Comparison of ENCODE assay signal across 1 cellular context in the genomic region with DNA sequence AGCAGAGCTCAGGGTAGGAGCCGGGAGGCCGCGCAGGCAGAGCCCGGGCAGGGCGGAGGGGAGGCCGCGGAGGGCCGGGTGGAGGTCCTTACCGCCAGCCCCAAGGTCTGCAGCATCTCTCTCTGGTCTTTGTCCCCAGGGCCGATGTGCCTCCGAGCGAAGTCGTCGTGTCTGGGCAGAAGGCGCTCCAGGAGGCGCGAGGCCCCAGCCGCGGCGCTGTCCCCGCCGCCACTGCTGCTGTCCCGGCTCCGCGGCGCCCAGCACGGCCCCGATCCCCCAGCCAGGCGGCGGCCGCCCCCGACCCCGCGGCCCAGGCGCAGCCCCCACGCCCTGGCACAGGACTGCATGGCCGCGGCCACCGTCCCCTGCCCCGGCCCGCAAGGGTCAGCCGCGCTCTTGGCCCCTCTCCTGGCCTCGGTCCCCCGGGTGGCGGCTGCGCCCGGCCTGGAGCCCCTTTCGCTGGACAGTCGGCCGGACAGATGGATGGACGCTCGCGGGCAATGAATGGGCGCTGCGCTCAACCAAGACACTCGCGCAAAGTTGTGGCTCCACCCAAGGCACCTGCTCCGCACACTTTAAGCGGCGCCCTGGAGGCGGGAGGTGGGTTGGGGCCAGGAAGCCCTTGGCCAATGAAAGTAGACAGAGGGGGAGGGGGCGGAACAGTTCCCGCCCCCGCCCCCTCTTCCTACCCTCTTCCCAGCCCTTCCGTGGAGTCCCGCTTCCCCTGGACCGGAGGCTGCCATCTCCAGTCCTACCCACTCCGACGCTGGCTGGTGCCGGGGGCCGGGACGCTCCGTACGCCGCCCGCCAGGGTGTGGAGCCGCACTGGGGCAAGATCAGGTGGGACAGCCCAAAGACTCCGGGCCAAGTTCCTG.
TF ChIP-seq lines count a peak whose summit lies in the region.

A gene (minus strand): TSS at position 577 of the 875 bp plus-strand sequence. CDS start 230 bp downstream, at position 347.

TF ChIP-seq in HepG2, 621 proteins besides CTCF, POLR2A, EP300 and RAD21 (continued from another document and continues in another):
- TF ChIP-seq, protein P1, sequence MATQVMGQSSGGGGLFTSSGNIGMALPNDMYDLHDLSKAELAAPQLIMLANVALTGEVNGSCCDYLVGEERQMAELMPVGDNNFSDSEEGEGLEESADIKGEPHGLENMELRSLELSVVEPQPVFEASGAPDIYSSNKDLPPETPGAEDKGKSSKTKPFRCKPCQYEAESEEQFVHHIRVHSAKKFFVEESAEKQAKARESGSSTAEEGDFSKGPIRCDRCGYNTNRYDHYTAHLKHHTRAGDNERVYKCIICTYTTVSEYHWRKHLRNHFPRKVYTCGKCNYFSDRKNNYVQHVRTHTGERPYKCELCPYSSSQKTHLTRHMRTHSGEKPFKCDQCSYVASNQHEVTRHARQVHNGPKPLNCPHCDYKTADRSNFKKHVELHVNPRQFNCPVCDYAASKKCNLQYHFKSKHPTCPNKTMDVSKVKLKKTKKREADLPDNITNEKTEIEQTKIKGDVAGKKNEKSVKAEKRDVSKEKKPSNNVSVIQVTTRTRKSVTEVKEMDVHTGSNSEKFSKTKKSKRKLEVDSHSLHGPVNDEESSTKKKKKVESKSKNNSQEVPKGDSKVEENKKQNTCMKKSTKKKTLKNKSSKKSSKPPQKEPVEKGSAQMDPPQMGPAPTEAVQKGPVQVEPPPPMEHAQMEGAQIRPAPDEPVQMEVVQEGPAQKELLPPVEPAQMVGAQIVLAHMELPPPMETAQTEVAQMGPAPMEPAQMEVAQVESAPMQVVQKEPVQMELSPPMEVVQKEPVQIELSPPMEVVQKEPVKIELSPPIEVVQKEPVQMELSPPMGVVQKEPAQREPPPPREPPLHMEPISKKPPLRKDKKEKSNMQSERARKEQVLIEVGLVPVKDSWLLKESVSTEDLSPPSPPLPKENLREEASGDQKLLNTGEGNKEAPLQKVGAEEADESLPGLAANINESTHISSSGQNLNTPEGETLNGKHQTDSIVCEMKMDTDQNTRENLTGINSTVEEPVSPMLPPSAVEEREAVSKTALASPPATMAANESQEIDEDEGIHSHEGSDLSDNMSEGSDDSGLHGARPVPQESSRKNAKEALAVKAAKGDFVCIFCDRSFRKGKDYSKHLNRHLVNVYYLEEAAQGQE (IDR thresholded peaks at IDR 0.05; ENCODE audit: borderline replicate concordance in 1 of 2, low read depth in 1 of 2, low read length in 2 of 2) = peak in 1 of 2 experiments; percentile 42; a peak in 1 of 4 replicates
- TF ChIP-seq FOXP1 (IDR thresholded peaks at IDR 0.05) (no peak), FOXP1 (CRISPR knock-in tag; IDR thresholded peaks at IDR 0.05) (no peak), ARNTL (CRISPR knock-in tag; IDR thresholded peaks at IDR 0.05) (peak; percentile 40; the same call in 1 of the 2 replicates), ZNF326 (CRISPR knock-in tag; IDR thresholded peaks at IDR 0.05; ENCODE audit: borderline replicate concordance) (no peak), SOX13 (IDR thresholded peaks at IDR 0.05) (no peak), SOX13 (CRISPR knock-in tag; conservative IDR thresholded peaks at IDR 0.05 in 1 of 2, IDR thresholded peaks at IDR 0.05 in 1 of 2) (peak in 1 of 2 experiments; percentile 41; a peak in 1 of 4 replicates), PHF8 (CRISPR knock-in tag; IDR thresholded peaks at IDR 0.05) (peak; percentile 50), SIX1 (CRISPR knock-in tag; IDR thresholded peaks at IDR 0.05; ENCODE audit: borderline replicate concordance) (no peak), ZNF816 (CRISPR knock-in tag; IDR thresholded peaks at IDR 0.05; ENCODE audit: borderline replicate concordance) (peak; percentile 12; the same call in 1 of the 2 replicates), GFI1 (CRISPR knock-in tag; IDR thresholded peaks at IDR 0.05; ENCODE audit: borderline replicate concordance) (peak; percentile 62), KDM5A (IDR thresholded peaks at IDR 0.05; ENCODE audit: borderline replicate concordance, low read length) (no peak), ZNF777 (CRISPR knock-in tag; IDR thresholded peaks at IDR 0.05) (0 out of 2 replicates have a peak, but pooled peaks have one; percentile 45), IKZF4 (CRISPR knock-in tag; IDR thresholded peaks at IDR 0.05; ENCODE audit: borderline replicate concordance, low read depth, not compliant biosample characterization) (peak; percentile 50), ZNF737 (CRISPR knock-in tag; IDR thresholded peaks at IDR 0.05; ENCODE audit: borderline replicate concordance) (no peak), ZNF138 (CRISPR knock-in tag; IDR thresholded peaks at IDR 0.05; ENCODE audit: low read depth) (no peak), ZNF569 (CRISPR knock-in tag; IDR thresholded peaks at IDR 0.05; ENCODE audit: borderline replicate concordance) (no peak), ZNF292 (CRISPR knock-in tag; IDR thresholded peaks at IDR 0.05; ENCODE audit: borderline replicate concordance, low read depth) (no peak), GTF3A (CRISPR knock-in tag; conservative IDR thresholded peaks at IDR 0.05) (no peak; the same call in 1 of the 2 replicates), GABPA (IDR thresholded peaks at IDR 0.05; ENCODE audit: low read depth, low read length) (no peak), GABPA (CRISPR knock-in tag; IDR thresholded peaks at IDR 0.05; ENCODE audit: low read depth) (peak; percentile 57; the same call in 1 of the 2 replicates), SP4 (CRISPR knock-in tag; IDR thresholded peaks at IDR 0.05) (peak; percentile 96), CEBPB (IDR thresholded peaks at IDR 0.05; ENCODE audit: borderline replicate concordance, low read depth, low read length) (no peak), ZNF30 (CRISPR knock-in tag; IDR thresholded peaks at IDR 0.05) (no peak), ZNF337 (CRISPR knock-in tag; IDR thresholded peaks at IDR 0.05; ENCODE audit: borderline replicate concordance, low read depth) (0 out of 2 replicates have a peak, but pooled peaks have one; percentile 45), CAMTA2 (CRISPR knock-in tag; IDR thresholded peaks at IDR 0.05; ENCODE audit: borderline replicate concordance) (no peak; the same call in 1 of the 2 replicates), KAT7 (CRISPR knock-in tag; IDR thresholded peaks at IDR 0.05; ENCODE audit: borderline replicate concordance) (0 out of 2 replicates have a peak, but pooled peaks have one; percentile 39), SOX5 (CRISPR knock-in tag; IDR thresholded peaks at IDR 0.05; ENCODE audit: borderline replicate concordance) (no peak; the same call in 1 of the 2 replicates), RARG (CRISPR knock-in tag; IDR thresholded peaks at IDR 0.05; ENCODE audit: low read depth) (no peak), MAF1 (CRISPR knock-in tag; IDR thresholded peaks at IDR 0.05; ENCODE audit: borderline replicate concordance) (no peak), YEATS4 (CRISPR knock-in tag; IDR thresholded peaks at IDR 0.05; ENCODE audit: borderline replicate concordance) (no peak; the same call in 1 of the 2 replicates), ZKSCAN5 (CRISPR knock-in tag; IDR thresholded peaks at IDR 0.05) (no peak), SPEN (CRISPR knock-in tag; IDR thresholded peaks at IDR 0.05; ENCODE audit: low read depth) (peak; percentile 62)
- TF ChIP-seq, protein P2, sequence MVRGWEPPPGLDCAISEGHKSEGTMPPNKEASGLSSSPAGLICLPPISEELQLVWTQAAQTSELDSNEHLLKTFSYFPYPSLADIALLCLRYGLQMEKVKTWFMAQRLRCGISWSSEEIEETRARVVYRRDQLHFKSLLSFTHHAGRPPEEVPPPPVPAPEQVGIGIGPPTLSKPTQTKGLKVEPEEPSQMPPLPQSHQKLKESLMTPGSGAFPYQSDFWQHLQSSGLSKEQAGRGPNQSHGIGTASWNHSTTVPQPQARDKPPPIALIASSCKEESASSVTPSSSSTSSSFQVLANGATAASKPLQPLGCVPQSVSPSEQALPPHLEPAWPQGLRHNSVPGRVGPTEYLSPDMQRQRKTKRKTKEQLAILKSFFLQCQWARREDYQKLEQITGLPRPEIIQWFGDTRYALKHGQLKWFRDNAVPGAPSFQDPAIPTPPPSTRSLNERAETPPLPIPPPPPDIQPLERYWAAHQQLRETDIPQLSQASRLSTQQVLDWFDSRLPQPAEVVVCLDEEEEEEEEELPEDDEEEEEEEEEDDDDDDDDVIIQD (CRISPR knock-in tag; IDR thresholded peaks at IDR 0.05; ENCODE audit: low read depth) = no peak
- TF ChIP-seq, protein P3, sequence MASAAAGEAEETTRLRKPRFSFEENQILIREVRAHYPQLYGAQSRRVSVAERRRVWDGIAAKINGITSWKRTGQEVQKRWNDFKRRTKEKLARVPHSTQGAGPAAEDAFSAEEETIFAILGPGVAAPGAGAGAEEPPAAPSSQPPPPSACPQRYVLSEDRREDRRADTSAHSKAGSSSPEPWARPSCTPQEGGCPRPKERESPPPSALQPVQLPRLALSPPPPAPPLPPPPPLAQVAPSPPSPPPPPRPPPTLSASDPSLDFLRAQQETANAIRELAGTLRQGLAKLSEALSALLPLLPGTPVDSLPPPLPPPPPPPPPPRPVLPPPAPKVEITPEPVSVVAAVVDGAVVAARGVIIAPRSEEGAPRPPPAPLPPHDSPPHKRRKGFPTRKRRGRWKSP (CRISPR knock-in tag; IDR thresholded peaks at IDR 0.05) = peak; percentile 94
- TF ChIP-seq, protein P4, sequence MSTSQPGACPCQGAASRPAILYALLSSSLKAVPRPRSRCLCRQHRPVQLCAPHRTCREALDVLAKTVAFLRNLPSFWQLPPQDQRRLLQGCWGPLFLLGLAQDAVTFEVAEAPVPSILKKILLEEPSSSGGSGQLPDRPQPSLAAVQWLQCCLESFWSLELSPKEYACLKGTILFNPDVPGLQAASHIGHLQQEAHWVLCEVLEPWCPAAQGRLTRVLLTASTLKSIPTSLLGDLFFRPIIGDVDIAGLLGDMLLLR (CRISPR knock-in tag; IDR thresholded peaks at IDR 0.05) = peak; percentile 65; the same call in 1 of the 2 replicates
- TF ChIP-seq, protein P5, sequence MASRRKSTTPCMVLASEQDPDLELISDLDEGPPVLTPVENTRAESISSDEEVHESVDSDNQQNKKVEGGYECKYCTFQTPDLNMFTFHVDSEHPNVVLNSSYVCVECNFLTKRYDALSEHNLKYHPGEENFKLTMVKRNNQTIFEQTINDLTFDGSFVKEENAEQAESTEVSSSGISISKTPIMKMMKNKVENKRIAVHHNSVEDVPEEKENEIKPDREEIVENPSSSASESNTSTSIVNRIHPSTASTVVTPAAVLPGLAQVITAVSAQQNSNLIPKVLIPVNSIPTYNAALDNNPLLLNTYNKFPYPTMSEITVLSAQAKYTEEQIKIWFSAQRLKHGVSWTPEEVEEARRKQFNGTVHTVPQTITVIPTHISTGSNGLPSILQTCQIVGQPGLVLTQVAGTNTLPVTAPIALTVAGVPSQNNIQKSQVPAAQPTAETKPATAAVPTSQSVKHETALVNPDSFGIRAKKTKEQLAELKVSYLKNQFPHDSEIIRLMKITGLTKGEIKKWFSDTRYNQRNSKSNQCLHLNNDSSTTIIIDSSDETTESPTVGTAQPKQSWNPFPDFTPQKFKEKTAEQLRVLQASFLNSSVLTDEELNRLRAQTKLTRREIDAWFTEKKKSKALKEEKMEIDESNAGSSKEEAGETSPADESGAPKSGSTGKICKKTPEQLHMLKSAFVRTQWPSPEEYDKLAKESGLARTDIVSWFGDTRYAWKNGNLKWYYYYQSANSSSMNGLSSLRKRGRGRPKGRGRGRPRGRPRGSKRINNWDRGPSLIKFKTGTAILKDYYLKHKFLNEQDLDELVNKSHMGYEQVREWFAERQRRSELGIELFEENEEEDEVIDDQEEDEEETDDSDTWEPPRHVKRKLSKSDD (CRISPR knock-in tag; IDR thresholded peaks at IDR 0.05; ENCODE audit: low read depth) = 0 out of 2 replicates have a peak, but pooled peaks have one; percentile 65
- TF ChIP-seq, protein P6, sequence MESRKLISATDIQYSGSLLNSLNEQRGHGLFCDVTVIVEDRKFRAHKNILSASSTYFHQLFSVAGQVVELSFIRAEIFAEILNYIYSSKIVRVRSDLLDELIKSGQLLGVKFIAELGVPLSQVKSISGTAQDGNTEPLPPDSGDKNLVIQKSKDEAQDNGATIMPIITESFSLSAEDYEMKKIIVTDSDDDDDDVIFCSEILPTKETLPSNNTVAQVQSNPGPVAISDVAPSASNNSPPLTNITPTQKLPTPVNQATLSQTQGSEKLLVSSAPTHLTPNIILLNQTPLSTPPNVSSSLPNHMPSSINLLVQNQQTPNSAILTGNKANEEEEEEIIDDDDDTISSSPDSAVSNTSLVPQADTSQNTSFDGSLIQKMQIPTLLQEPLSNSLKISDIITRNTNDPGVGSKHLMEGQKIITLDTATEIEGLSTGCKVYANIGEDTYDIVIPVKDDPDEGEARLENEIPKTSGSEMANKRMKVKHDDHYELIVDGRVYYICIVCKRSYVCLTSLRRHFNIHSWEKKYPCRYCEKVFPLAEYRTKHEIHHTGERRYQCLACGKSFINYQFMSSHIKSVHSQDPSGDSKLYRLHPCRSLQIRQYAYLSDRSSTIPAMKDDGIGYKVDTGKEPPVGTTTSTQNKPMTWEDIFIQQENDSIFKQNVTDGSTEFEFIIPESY (CRISPR knock-in tag; IDR thresholded peaks at IDR 0.05) = no peak; the same call in 1 of the 2 replicates
- TF ChIP-seq, protein P7, sequence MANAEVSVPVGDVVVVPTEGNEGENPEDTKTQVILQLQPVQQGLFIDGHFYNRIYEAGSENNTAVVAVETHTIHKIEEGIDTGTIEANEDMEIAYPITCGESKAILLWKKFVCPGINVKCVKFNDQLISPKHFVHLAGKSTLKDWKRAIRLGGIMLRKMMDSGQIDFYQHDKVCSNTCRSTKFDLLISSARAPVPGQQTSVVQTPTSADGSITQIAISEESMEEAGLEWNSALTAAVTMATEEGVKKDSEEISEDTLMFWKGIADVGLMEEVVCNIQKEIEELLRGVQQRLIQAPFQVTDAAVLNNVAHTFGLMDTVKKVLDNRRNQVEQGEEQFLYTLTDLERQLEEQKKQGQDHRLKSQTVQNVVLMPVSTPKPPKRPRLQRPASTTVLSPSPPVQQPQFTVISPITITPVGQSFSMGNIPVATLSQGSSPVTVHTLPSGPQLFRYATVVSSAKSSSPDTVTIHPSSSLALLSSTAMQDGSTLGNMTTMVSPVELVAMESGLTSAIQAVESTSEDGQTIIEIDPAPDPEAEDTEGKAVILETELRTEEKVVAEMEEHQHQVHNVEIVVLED (CRISPR knock-in tag; IDR thresholded peaks at IDR 0.05; ENCODE audit: borderline replicate concordance) = peak; percentile 45; the same call in 1 of the 2 replicates
- TF ChIP-seq, protein P8, sequence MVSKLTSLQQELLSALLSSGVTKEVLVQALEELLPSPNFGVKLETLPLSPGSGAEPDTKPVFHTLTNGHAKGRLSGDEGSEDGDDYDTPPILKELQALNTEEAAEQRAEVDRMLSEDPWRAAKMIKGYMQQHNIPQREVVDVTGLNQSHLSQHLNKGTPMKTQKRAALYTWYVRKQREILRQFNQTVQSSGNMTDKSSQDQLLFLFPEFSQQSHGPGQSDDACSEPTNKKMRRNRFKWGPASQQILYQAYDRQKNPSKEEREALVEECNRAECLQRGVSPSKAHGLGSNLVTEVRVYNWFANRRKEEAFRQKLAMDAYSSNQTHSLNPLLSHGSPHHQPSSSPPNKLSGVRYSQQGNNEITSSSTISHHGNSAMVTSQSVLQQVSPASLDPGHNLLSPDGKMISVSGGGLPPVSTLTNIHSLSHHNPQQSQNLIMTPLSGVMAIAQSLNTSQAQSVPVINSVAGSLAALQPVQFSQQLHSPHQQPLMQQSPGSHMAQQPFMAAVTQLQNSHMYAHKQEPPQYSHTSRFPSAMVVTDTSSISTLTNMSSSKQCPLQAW (CRISPR knock-in tag; IDR thresholded peaks at IDR 0.05) = 0 out of 2 replicates have a peak, but pooled peaks have one; percentile 54
